9 cellular contexts compared by ENCODE assay signal in the genomic region with DNA sequence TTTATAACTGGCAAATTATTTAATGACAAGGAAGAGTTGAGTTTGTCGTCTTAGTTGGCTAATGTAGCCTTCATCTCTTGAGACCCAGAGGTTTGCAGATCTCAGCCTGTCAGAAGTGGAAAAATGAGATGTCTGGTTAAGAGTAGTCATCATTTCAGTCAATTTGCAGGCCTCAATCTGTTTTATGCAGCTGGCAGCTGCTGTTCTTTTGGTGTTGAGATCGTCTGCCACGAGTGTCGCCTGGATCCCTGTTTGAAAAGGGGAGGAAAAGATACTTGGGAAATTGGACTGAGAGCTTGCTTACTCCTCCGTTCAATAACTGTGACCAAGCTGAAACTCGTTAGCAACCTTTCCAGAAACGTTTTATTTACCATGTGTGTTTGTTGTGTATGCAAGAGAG. TPM values are rescaled to one million over a fixed set of nuclear protein-coding genes. Genes with fewer than 3 reads are reported as not detected.
DNase-seq lines count a peak whose midpoint lies in the region; ATAC-seq and TF ChIP-seq lines count a peak whose summit lies in the region.
"Had no signal": no experiment of that assay in that cellular context is flagged by ENCODE, and none has a peak within 500 bp of the region (broad histone marks: within the 10 kb centered on the region; RNA-seq: fewer than 3 reads in every experiment).

No MANE protein-coding gene starts in this region.

- H3K4me1 Mint-ChIP-seq in glutamatergic neuron (ENCODE audit: low read depth, unreplicated experiment), result peaks cover 48% of the 10 kb centered on the region

- peak overlapping the region; percentile 95 for H3K27ac Mint-ChIP-seq in glutamatergic neuron (ENCODE audit: unreplicated experiment)

- H3K9me3 Mint-ChIP-seq in glutamatergic neuron (ENCODE audit: unreplicated experiment), result peaks cover 13% of the 10 kb centered on the region

- H3K27me3 ChIP-seq in SJSA1 (replicated peaks), result no peaks in the 10 kb centered on the region
- no peaks in the 10 kb centered on the region for H3K27me3 ChIP-seq in effector memory CD4-positive, alpha-beta T cell (replicated peaks; ENCODE audit: control insufficient read depth, insufficient read depth, low read length, poor library complexity, severe bottlenecking)

- peaks cover 50% of the 10 kb centered on the region for H3K4me1 ChIP-seq in SJSA1 (replicated peaks)
- peaks cover 7% of the 10 kb centered on the region for H3K4me1 ChIP-seq in effector memory CD4-positive, alpha-beta T cell (ENCODE audit: control insufficient read depth, insufficient read depth, low read length, poor library complexity, severe bottlenecking)

- H3K27ac ChIP-seq in SJSA1 (peak overlapping the region; percentile 100), skin epidermis (peak overlapping the region in 13 of 21 experiments; percentile 0 to 94 (median 91))
- no peak overlapping the region for H3K27ac ChIP-seq in effector memory CD4-positive, alpha-beta T cell (ENCODE audit: insufficient read depth, low read length, poor library complexity, severe bottlenecking)

- peaks cover 22% of the 10 kb centered on the region for H3K36me3 ChIP-seq in SJSA1
- H3K36me3 ChIP-seq in effector memory CD4-positive, alpha-beta T cell (ENCODE audit: control insufficient read depth, insufficient read depth, low read length), result no peaks in the 10 kb centered on the region

- peaks cover 8% of the 10 kb centered on the region for H3K27me3 Mint-ChIP-seq in glutamatergic neuron (ENCODE audit: unreplicated experiment)

- ATAC-seq in GM18867 (IDR thresholded peaks at IDR 0.05; ENCODE audit: unreplicated experiment), result no peak

- peak overlapping the region; percentile 92 for H3K4me3 Mint-ChIP-seq in glutamatergic neuron (ENCODE audit: unreplicated experiment)

- H3K9me3 ChIP-seq in SJSA1 (replicated peaks), result no peaks in the 10 kb centered on the region
- H3K9me3 ChIP-seq in effector memory CD4-positive, alpha-beta T cell (ENCODE audit: control insufficient read depth, low read length), result no peaks in the 10 kb centered on the region

- no peak for TF ChIP-seq CTCF in glutamatergic neuron (IDR thresholded peaks at IDR 0.05; ENCODE audit: partially characterized antibody, unreplicated experiment)

- DNase-seq in HT1080 (ENCODE audit: low read depth), result peak; percentile 47
- no peak for DNase-seq in SJSA1 (ENCODE audit: low read depth in 1 of 2, low spot score in 2 of 2)
- DNase-seq in glutamatergic neuron, result peak; percentile 57
- no peak for DNase-seq in kidney tubule cell (ENCODE audit: low spot score)
- no peak for DNase-seq in effector memory CD4-positive, alpha-beta T cell
- no peak for DNase-seq in activated CD4-positive, alpha-beta T cell treated with anti-CD3 and anti-CD28 coated beads, Interleukin-2, amount 50 U/mL, for 1 hour
- DNase-seq: NCI-H1105 treated with DMSO at 0.1 percent for 48 hours had no signal

- H3K4me3 ChIP-seq in SJSA1 (peak overlapping the region; percentile 96), skin epidermis (peak overlapping the region in 6 of 7 experiments; percentile 57 to 78 (median 71))
- H3K4me3 ChIP-seq in effector memory CD4-positive, alpha-beta T cell (ENCODE audit: insufficient read depth, low read depth, low read length, poor library complexity, severe bottlenecking), result no peak overlapping the region

- H3K36me3 Mint-ChIP-seq in glutamatergic neuron (ENCODE audit: unreplicated experiment), result no peaks in the 10 kb centered on the region

RNA-seq across cellular contexts. Expression of gene PHLDB2, which starts 2.3 kb away (rescaled TPM):
- total RNA-seq in HT1080 (2014; rRNA removed; shearing (Covaris generic)), result 57.3 and 58.5 TPM in 2 replicates
- 56.8 and 73.4 TPM in 2 replicates for polyA plus RNA-seq in HT1080 (2015; cell fraction: cytosol; rRNA removed)
- polyA plus RNA-seq in HT1080 (2015; cell fraction: nucleus; rRNA removed), result 224 and 250 TPM in 2 replicates
- 29.3 and 40.5 TPM in 2 replicates for total RNA-seq in SJSA1 (2014; rRNA removed; shearing (Covaris generic))
- 18.7 TPM for total RNA-seq in glutamatergic neuron (ENCODE audit: unreplicated experiment)

Comparison
In these comparisons a context has a peak if more than half of its experiments do, and no peak if none do; other contexts are left out.
1. DNase-seq: peak in HT1080 (single experiment) and glutamatergic neuron (single experiment); none in SJSA1 (0 of 2), kidney tubule cell (single experiment), effector memory CD4-positive, alpha-beta T cell (0 of 3) and activated CD4-positive, alpha-beta T cell treated with anti-CD3 and anti-CD28 coated beads, Interleukin-2, amount 50 U/mL, for 1 hour (single experiment).